Comparison of ENCODE assay signal across 8 cellular contexts in genomic region chr14:93112891-93113677, GRCh38. TPM values are rescaled to one million over a fixed set of nuclear protein-coding genes. Genes with fewer than 3 reads are reported as not detected.
A peak's percentile ranks its signal among the peaks of the same experiment; 100 is the strongest.
DNase-seq lines count a peak whose midpoint lies in the region; ATAC-seq, FAIRE-seq and TF ChIP-seq lines count a peak whose summit lies in the region.

No MANE protein-coding gene starts in this region.

- ATAC-seq in GM18502 (IDR thresholded peaks at IDR 0.05; ENCODE audit: poor library complexity, unreplicated experiment): peak; percentile 23
- no peak for ATAC-seq in GM21367 (IDR thresholded peaks at IDR 0.05; ENCODE audit: unreplicated experiment)

- H3K27me3 Mint-ChIP-seq in brain: peaks cover 9% of the 10 kb centered on the region

- peaks cover 23 to 39% (median 26%) of the 10 kb centered on the region in 3 donors for H3K4me1 ChIP-seq in skeletal muscle tissue (ENCODE audit: control insufficient read depth in 3 of 3, insufficient read depth in 3 of 3, low read length in 3 of 3)

- H3K36me3 ChIP-seq in skeletal muscle tissue (ENCODE audit: control insufficient read depth in 3 of 3, insufficient read depth in 3 of 3, low read length in 3 of 3): no peaks in the 10 kb centered on the region

- H3K27me3 ChIP-seq in skeletal muscle tissue (ENCODE audit: control insufficient read depth in 3 of 3, insufficient read depth in 3 of 3, low read length in 3 of 3): no peaks in the 10 kb centered on the region

- peak; percentile 68 for DNase-seq in 8988T
- peak; percentile 81 for DNase-seq in NCI-H1694 (lab: John Stamatoyannopoulos, UW)

- peaks cover 0 to 4% (median 0%) of the 10 kb centered on the region in 5 experiments for H3K9me3 Mint-ChIP-seq in brain

- H3K9me3 ChIP-seq in iPS-18c (ENCODE audit: control insufficient read depth, insufficient read depth, low read length) (no peaks in the 10 kb centered on the region), skeletal muscle tissue (ENCODE audit: control insufficient read depth in 3 of 3, low read length in 3 of 3) (no peaks in the 10 kb centered on the region)

- H3K36me3 Mint-ChIP-seq in brain: no peaks in the 10 kb centered on the region

- peak; percentile 5 for FAIRE-seq in TTC549 (lab: Jason Lieb, UNC)

- H3K4me3 ChIP-seq in iPS-18c (ENCODE audit: insufficient read depth, low read depth, low read length) (peak overlapping the region; percentile 86; the same call in 1 of the 2 replicates), skeletal muscle tissue (ENCODE audit: low read length in 3 of 3) (peak overlapping the region; percentile 9 to 61 (median 49))

- peak overlapping the region; percentile 73 to 95 (median 89) for H3K27ac Mint-ChIP-seq in brain

- peak overlapping the region in 2 of 3 donors; percentile 73 to 81 for H3K9ac ChIP-seq in skeletal muscle tissue (ENCODE audit: low read depth in 1 of 3, low read length in 3 of 3)

- H3K4me1 Mint-ChIP-seq in brain: peaks cover 36% of the 10 kb centered on the region

- TF ChIP-seq CTCF in brain (conservative IDR thresholded peaks at IDR 0.05): peak; percentile 81 to 89

- H3K27ac ChIP-seq in skeletal muscle tissue (ENCODE audit: low read depth, low read length): no peak overlapping the region

- peak overlapping the region; percentile 90 to 94 (median 93) for H3K4me3 Mint-ChIP-seq in brain

RNA-seq across cellular contexts. Expression of gene ITPK1, which starts 2.6 kb away (rescaled TPM):
- polyA plus RNA-seq in brain (ENCODE audit: insufficient read depth, low read depth, low replicate concordance): 168 TPM
- total RNA-seq in skeletal muscle tissue: 4.7 TPM
